In the genomic region with DNA sequence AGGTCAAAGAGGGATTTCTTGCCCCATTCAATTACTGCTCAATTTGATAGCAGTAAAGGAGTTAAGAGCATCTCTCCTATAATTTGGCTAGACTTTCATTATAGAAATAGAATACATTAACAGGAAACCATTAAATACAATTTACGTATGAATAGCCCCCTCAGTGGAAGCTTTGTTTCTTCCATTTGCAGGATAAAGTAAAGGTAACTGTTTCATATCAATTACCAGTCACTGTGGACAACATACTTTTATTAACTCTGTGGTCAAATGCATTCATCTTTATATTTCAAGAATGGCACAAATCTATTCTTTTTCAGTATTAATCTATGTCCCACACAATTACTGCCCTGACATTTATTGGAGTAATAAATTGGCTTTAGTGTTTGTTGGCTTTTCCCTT, we compare ENCODE assay signal across 16 cellular contexts.
"Had no signal": no experiment of that assay in that cellular context is flagged by ENCODE, and none has a peak within 500 bp of the region (broad histone marks: within the 10 kb centered on the region; RNA-seq: fewer than 3 reads in every experiment).

No MANE protein-coding gene starts in this region.

- DNase-seq: IMR-90, Karpas-422, KG1, MG63, NCI-H1092, NCI-H1417, NCI-H187, NCI-H2029, NCI-H2081 treated with DMSO at 0.1 percent for 48 hours, NCI-H2227 treated with DMSO at 0.1 percent for 48 hours, NCI-H524, NCI-H526 treated with DMSO at 0.1 percent for 48 hours, NCI-H774, SHP77 had no signal

- H3K4me3 ChIP-seq: MG63 had no signal

- H3K27ac ChIP-seq: RWPE1 had no signal

- ATAC-seq: HepG2 had no signal

- H3K27me3 ChIP-seq: MG63 had no signal

- H3K9me3 ChIP-seq: MG63 had no signal

- H3K36me3 ChIP-seq: MG63 had no signal
